ENCODE assay signal across 23 cellular contexts in genomic region chr7:116570306-116570705, GRCh38. TPM values are rescaled to one million over a fixed set of nuclear protein-coding genes. Genes with fewer than 3 reads are reported as not detected.
A peak's percentile ranks its signal among the peaks of the same experiment; 100 is the strongest.
DNase-seq lines count a peak whose midpoint lies in the region; ATAC-seq and TF ChIP-seq lines count a peak whose summit lies in the region.
"Had no signal": no experiment of that assay in that cellular context is flagged by ENCODE, and none has a peak within 500 bp of the region (broad histone marks: within the 10 kb centered on the region; RNA-seq: fewer than 3 reads in every experiment).

No MANE protein-coding gene starts in this region.

- intact Hi-C loops in IMR-90 (cut with micrococcal nuclease): no loop called here

- ATAC-seq in IMR-90 (ENCODE audit: low read depth): peak; percentile 6
- ATAC-seq in HG03342 (IDR thresholded peaks at IDR 0.05; ENCODE audit: unreplicated experiment): no peak
- no peak for ATAC-seq in GM19328 (IDR thresholded peaks at IDR 0.05; ENCODE audit: unreplicated experiment)
- ATAC-seq: activated T-cell treated with anti-CD3 and anti-CD28 coated beads, Interleukin-2, amount 50 U/mL, for 72 hours; naive thymus-derived CD4-positive, alpha-beta T cell; T-helper 17 cell had no signal

- H4K91ac ChIP-seq in IMR-90 (ENCODE audit: insufficient read depth, low read depth, low read length) (peak overlapping the region; percentile 100), mesenchymal stem cell (ENCODE audit: low read length) (no peak overlapping the region)

- no peaks in the 10 kb centered on the region for H3K79me2 ChIP-seq in ACC112 (ENCODE audit: control insufficient read depth, insufficient read depth, low read length, unreplicated experiment)

- H3K4me1 ChIP-seq in ACC112 (ENCODE audit: control insufficient read depth, insufficient read depth, low read length, unreplicated experiment) (peaks cover 76% of the 10 kb centered on the region), IMR-90 (ENCODE audit: control insufficient read depth, insufficient read depth, low read length) (peaks cover 15% of the 10 kb centered on the region), mesenchymal stem cell (ENCODE audit: control insufficient read depth, insufficient read depth, low read depth, low read length) (no peaks in the 10 kb centered on the region)

- BruUV-seq in IMR-90 (replicated peaks; lab: Mats Ljungman, UMichigan): no TSS peak

- TF ChIP-seq POLR2A in IMR-90 (IDR thresholded peaks at IDR 0.05; ENCODE audit: low read depth, low read length): no peak

- H2AK5ac ChIP-seq in IMR-90 (ENCODE audit: low read depth, low read length) (peak overlapping the region; percentile 97), mesenchymal stem cell (ENCODE audit: low read length, severe bottlenecking) (peak overlapping the region; percentile 45)

- H3K4ac ChIP-seq in IMR-90 (ENCODE audit: low read depth, low read length) (peak overlapping the region; percentile 96), mesenchymal stem cell (ENCODE audit: low read depth in 1 of 2, low read length in 2 of 2) (no peak overlapping the region)

- H4K8ac ChIP-seq in IMR-90 (ENCODE audit: low read depth in 2 of 2, low read length in 2 of 2): peak overlapping the region; percentile 83 to 97
- H4K8ac ChIP-seq in mesenchymal stem cell (ENCODE audit: low read length): peak overlapping the region; percentile 29

- peak overlapping the region; percentile 61 for H3K56ac ChIP-seq in IMR-90 (ENCODE audit: extremely low read depth, insufficient read depth, low read length)

- H3K14ac ChIP-seq in IMR-90 (replicated peaks; ENCODE audit: low read depth, low read length): peak overlapping the region; percentile 99
- peak overlapping the region in 1 of 2 experiments; percentile 64 for H3K14ac ChIP-seq in mesenchymal stem cell (ENCODE audit: low read length in 2 of 2)

- peaks cover 11% of the 10 kb centered on the region for H3K9me1 ChIP-seq in IMR-90 (ENCODE audit: insufficient read depth, low read length)

- CTCF ChIA-PET in IMR-90 (lab: Yijun Ruan, JAX): interaction anchor here (0.6 to 1.0 kb wide), 3 partner anchors 11 to 312 kb away, joined by 3 to 4 read pairs (median 3); no protein-coding TSS in a partner anchor

- peak overlapping the region; percentile 37 to 63 for H2BK12ac ChIP-seq in mesenchymal stem cell (ENCODE audit: low read length in 2 of 2)

- H2AFZ ChIP-seq in ACC112 (ENCODE audit: low read length, unreplicated experiment) (no peak overlapping the region), IMR-90 (replicated peaks; ENCODE audit: low read length, poor library complexity) (peak overlapping the region; percentile 73), mesenchymal stem cell (ENCODE audit: low read depth, low read length) (peak overlapping the region; percentile 53)

- peak overlapping the region; percentile 99 for H4K5ac ChIP-seq in IMR-90 (ENCODE audit: low read depth, low read length)

- H2BK15ac ChIP-seq in IMR-90 (ENCODE audit: low read depth, low read length) (peak overlapping the region; percentile 100), mesenchymal stem cell (ENCODE audit: low read depth, poor library complexity, severe bottlenecking) (no peak overlapping the region)

- TF ChIP-seq RAD21 in IMR-90 (IDR thresholded peaks at IDR 0.05; ENCODE audit: low read length): no peak

- peak overlapping the region; percentile 91 for H2BK5ac ChIP-seq in IMR-90 (ENCODE audit: low read depth, low read length, poor library complexity, severe bottlenecking)
- H2BK5ac ChIP-seq in mesenchymal stem cell (ENCODE audit: low read depth, low read length, poor library complexity, severe bottlenecking): no peak overlapping the region

- DNase-seq in IMR-90 (no peak), amniotic epithelial cell (ENCODE audit: low read depth) (peak; percentile 25), mesenchymal stem cell (peak; percentile 45), activated gamma-delta T cell treated with Interleukin-2 at 50 U/mL for 16 hours (no peak)
- no peak for DNase-seq in effector CD4-positive, alpha-beta T cell
- DNase-seq: activated CD4-positive, alpha-beta T cell treated with anti-CD3 and anti-CD28 coated beads, Interleukin-2, amount 10 ng/mL, durations not matched to agents 24 days and 14 days; activated T-cell treated with anti-CD3 and anti-CD28 coated beads, Interleukin-2, amount 50 U/mL, for 72 hours; C1 segment of cervical spinal cord; effector CD8-positive, alpha-beta T cell; left cardiac atrium; mesendoderm; naive thymus-derived CD4-positive, alpha-beta T cell; NCI-H1092; NCI-H2029; NCI-H345; occipital lobe; OCI-M1; T-helper 17 cell had no signal

- H3K27me3 ChIP-seq in ACC112 (ENCODE audit: insufficient read depth, low read length) (no peaks in the 10 kb centered on the region), IMR-90 (ENCODE audit: control insufficient read depth, insufficient read depth, low read length) (no peaks in the 10 kb centered on the region), mesenchymal stem cell (ENCODE audit: control insufficient read depth in 1 of 2, insufficient read depth in 1 of 2, low read length in 2 of 2) (no peaks in the 10 kb centered on the region)
- H3K27me3 ChIP-seq: esophagus muscularis mucosa had no signal

- peak overlapping the region; percentile 100 for H2BK120ac ChIP-seq in IMR-90 (ENCODE audit: low read depth, low read length)
- H2BK120ac ChIP-seq in mesenchymal stem cell (ENCODE audit: low read depth, low read length): no peak overlapping the region

- H3K36me3 ChIP-seq in ACC112 (ENCODE audit: insufficient read depth, low read length) (no peaks in the 10 kb centered on the region), IMR-90 (ENCODE audit: control insufficient read depth, insufficient read depth, low read length) (no peaks in the 10 kb centered on the region), mesenchymal stem cell (ENCODE audit: control insufficient read depth in 1 of 2, insufficient read depth in 2 of 2, low read depth in 1 of 2, low read length in 2 of 2) (no peaks in the 10 kb centered on the region)
- H3K36me3 ChIP-seq: esophagus muscularis mucosa had no signal

- H3K4me2 ChIP-seq in IMR-90 (ENCODE audit: low read depth, low read length) (no peak overlapping the region; the same call in 1 of the 2 replicates), mesenchymal stem cell (ENCODE audit: low read length, poor library complexity, severe bottlenecking) (no peak overlapping the region)

- POLR2A ChIA-PET in IMR-90 (lab: Charles Lee; ENCODE audit: unreplicated experiment): no interaction called here

- H4K20me1 ChIP-seq in IMR-90 (ENCODE audit: insufficient read depth, low read length): no peaks in the 10 kb centered on the region

- peak overlapping the region; percentile 84 for H2AK9ac ChIP-seq in IMR-90 (replicated peaks; ENCODE audit: low read depth, low read length, poor library complexity)

- H3K9ac ChIP-seq in IMR-90 (ENCODE audit: low read depth, low read length): peak overlapping the region; percentile 9; the same call in 1 of the 2 replicates
- H3K9ac ChIP-seq in mesenchymal stem cell (ENCODE audit: low read length): peak overlapping the region; percentile 79

- dilution Hi-C loops in IMR-90 (cut with HindIII; ENCODE audit: low sequenced_read_pairs, unreplicated experiment): no loop called here

- H3K18ac ChIP-seq in IMR-90 (ENCODE audit: low read depth, low read length) (peak overlapping the region; percentile 99), mesenchymal stem cell (ENCODE audit: low read depth in 1 of 2, low read length in 2 of 2) (peak overlapping the region; percentile 37 to 61)

- H2BK20ac ChIP-seq in IMR-90 (ENCODE audit: low read depth, low read length): peak overlapping the region; percentile 100

- no peak for TF ChIP-seq CTCF in IMR-90 (conservative IDR thresholded peaks at IDR 0.05; ENCODE audit: low read depth, low read length)

- H3K23ac ChIP-seq in IMR-90 (ENCODE audit: low read depth, low read length) (peak overlapping the region; percentile 97), mesenchymal stem cell (ENCODE audit: low read length in 2 of 2) (no peak overlapping the region)

- H3K79me1 ChIP-seq in IMR-90 (ENCODE audit: low read depth in 1 of 2, low read length in 2 of 2) (peaks cover 2 to 13% of the 10 kb centered on the region in 2 experiments; a peak in 2 of 4 replicates), mesenchymal stem cell (replicated peaks; ENCODE audit: low read length, poor library complexity, severe bottlenecking) (no peaks in the 10 kb centered on the region)

- in situ Hi-C loops in IMR-90 (cut with MboI; ENCODE audit: low sequenced_read_pairs): no loop called here

- H3K9me3 ChIP-seq in IMR-90 (ENCODE audit: control insufficient read depth, insufficient read depth, low read length): no peaks in the 10 kb centered on the region
- no peaks in the 10 kb centered on the region for H3K9me3 ChIP-seq in mesenchymal stem cell (ENCODE audit: control insufficient read depth, low read length)
- H3K9me3 ChIP-seq: esophagus muscularis mucosa had no signal

- H3K4me3 ChIP-seq in ACC112 (ENCODE audit: low read depth, low read length) (peak overlapping the region; percentile 22; the same call in 1 of the 2 replicates), IMR-90 (ENCODE audit: insufficient read depth, low read depth, low read length) (no peak overlapping the region), mesenchymal stem cell (ENCODE audit: insufficient read depth in 1 of 2, low read depth in 1 of 2, low read length in 2 of 2) (no peak overlapping the region)
- H3K4me3 ChIP-seq: esophagus muscularis mucosa had no signal

- H3K27ac ChIP-seq in ACC112 (ENCODE audit: low read depth, low read length): peak overlapping the region; percentile 98
- peak overlapping the region; percentile 80 for H3K27ac ChIP-seq in IMR-90 (ENCODE audit: insufficient read depth, low read length)
- H3K27ac ChIP-seq in mesenchymal stem cell (ENCODE audit: low read length, poor library complexity, severe bottlenecking): peak overlapping the region; percentile 31
- H3K27ac ChIP-seq: esophagus muscularis mucosa had no signal

TF ChIP-seq in IMR-90, 13 proteins besides CTCF, POLR2A, EP300 and RAD21:
- TF ChIP-seq MXI1 (IDR thresholded peaks at IDR 0.05; ENCODE audit: borderline replicate concordance, low read depth, low read length): no peak

RNA-seq across cellular contexts. Expression of gene CAV1, which starts 45.5 kb away (rescaled TPM):
- total RNA-seq in IMR-90 (2012; rRNA removed): 1,496 and 1,592 TPM in 2 replicates
- 1,549 and 1,808 TPM in 2 replicates for polyA plus RNA-seq in IMR-90 (2012; rRNA removed)
- polyA plus RNA-seq in IMR-90 (2012; cell fraction: cytosol; rRNA removed): 1,102 and 4,328 TPM in 2 replicates
- 319 and 633 TPM in 2 replicates for polyA plus RNA-seq in IMR-90 (2012; cell fraction: nucleus; rRNA removed; ENCODE audit: low replicate concordance)
- polyA plus RNA-seq in mesenchymal stem cell (2013, experiment 1 of 2): 281 TPM
- 300 TPM for polyA plus RNA-seq in mesenchymal stem cell (2013, experiment 2 of 2)
- total RNA-seq: G401 had no signal
- polyA plus RNA-seq: naive thymus-derived CD4-positive, alpha-beta T cell had no signal

Comparison
In these comparisons a context has a peak if more than half of its experiments do, and no peak if none do; other contexts are left out.
1. H3K27ac ChIP-seq: peak in every context shown above with its lines; median percentile 98 in ACC112; 80 in IMR-90; 31 in mesenchymal stem cell.
2. DNase-seq: peak in amniotic epithelial cell (single experiment) and mesenchymal stem cell (single experiment); none in IMR-90 (single experiment), effector CD4-positive, alpha-beta T cell (single experiment) and activated gamma-delta T cell treated with Interleukin-2 at 50 U/mL for 16 hours (single experiment).